Comparison of ENCODE assay signal across 10 cellular contexts in the genomic region with DNA sequence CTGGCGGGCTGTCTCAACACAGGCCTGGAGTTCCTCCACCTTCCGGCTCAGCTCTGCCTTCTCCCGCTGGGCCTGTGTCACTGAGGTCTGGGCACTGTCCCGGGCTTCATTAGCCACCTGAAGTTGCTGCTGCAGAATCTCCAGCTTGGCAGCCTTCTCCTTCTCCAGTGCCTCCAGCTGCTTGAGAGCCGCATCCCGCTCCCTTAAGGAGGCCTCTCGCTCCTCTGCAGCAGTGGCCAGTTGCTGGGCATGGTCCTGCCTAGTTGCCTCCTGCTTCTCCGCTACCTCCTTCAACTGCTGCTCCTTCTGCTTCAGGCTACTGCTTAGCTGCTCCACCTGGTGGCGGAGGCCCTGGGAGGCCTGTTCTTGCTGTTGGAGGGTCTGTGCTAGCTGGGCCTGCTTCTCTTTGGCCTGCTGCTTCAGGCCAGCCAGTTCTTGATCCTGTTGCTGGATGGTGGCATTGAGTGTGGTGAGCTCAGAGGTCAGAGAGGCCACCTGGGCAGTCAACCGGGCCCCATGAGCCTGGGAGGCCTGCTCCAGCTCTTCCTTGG. TPM values are rescaled to one million over a fixed set of nuclear protein-coding genes. Genes with fewer than 3 reads are reported as not detected.
DNase-seq lines count a peak whose midpoint lies in the region; ATAC-seq and TF ChIP-seq lines count a peak whose summit lies in the region.
"Had no signal": no experiment of that assay in that cellular context is flagged by ENCODE, and none has a peak within 500 bp of the region (broad histone marks: within the 10 kb centered on the region; RNA-seq: fewer than 3 reads in every experiment).

No MANE protein-coding gene starts in this region.

- WGBS in IMR-90 (ENCODE audit: extremely low coverage in 2 of 2, insufficient read length in 1 of 2), 2 experiments: 87% methylated on average over 5 of the region's 10 CpGs; no CpG with 5 or more reads in 1 of the 2 experiments

- no peak overlapping the region for H3K14ac ChIP-seq in IMR-90 (replicated peaks; ENCODE audit: low read depth, low read length)

- H2BK15ac ChIP-seq in IMR-90 (ENCODE audit: low read depth, low read length): no peak overlapping the region

- H4K91ac ChIP-seq in IMR-90 (ENCODE audit: insufficient read depth, low read depth, low read length): no peak overlapping the region

- no peak overlapping the region for H3K23ac ChIP-seq in IMR-90 (ENCODE audit: low read depth, low read length)

- H2AK5ac ChIP-seq in IMR-90 (ENCODE audit: low read depth, low read length): no peak overlapping the region

- peak overlapping the region; percentile 13 for H3K4me3 Mint-ChIP-seq in natural killer cell

- H3K27me3 ChIP-seq in IMR-90 (ENCODE audit: control insufficient read depth, insufficient read depth, low read length) (no peaks in the 10 kb centered on the region), brain microvascular endothelial cell (replicated peaks) (no peaks in the 10 kb centered on the region)
- H3K27me3 ChIP-seq: colonic mucosa had no signal

- no peak overlapping the region for H3K27ac ChIP-seq in IMR-90 (ENCODE audit: insufficient read depth, low read length)
- H3K27ac ChIP-seq in brain microvascular endothelial cell: no peak overlapping the region
- H3K27ac ChIP-seq: colonic mucosa had no signal

- BruUV-seq in IMR-90 (replicated peaks; lab: Mats Ljungman, UMichigan): TSS peak; percentile 58

- CTCF ChIA-PET in IMR-90 (lab: Yijun Ruan, JAX): interaction anchor here (0.9 to 1.6 kb wide), 4 partner anchors 9 to 130 kb away, joined by 3 to 4 read pairs (median 3); no protein-coding TSS in a partner anchor

- H3K36me3 Mint-ChIP-seq in natural killer cell: peaks cover 47% of the 10 kb centered on the region

- H2BK5ac ChIP-seq in IMR-90 (ENCODE audit: low read depth, low read length, poor library complexity, severe bottlenecking): no peak overlapping the region

- no peak overlapping the region for H3K9ac ChIP-seq in IMR-90 (ENCODE audit: low read depth, low read length)

- H3K4me2 ChIP-seq in IMR-90 (ENCODE audit: low read depth, low read length): no peak overlapping the region

- peaks cover 25 to 57% of the 10 kb centered on the region in 2 experiments for H3K79me1 ChIP-seq in IMR-90 (ENCODE audit: low read depth in 1 of 2, low read length in 2 of 2)

- H3K27me3 Mint-ChIP-seq in natural killer cell (ENCODE audit: low read depth in 2 of 2): no peaks in the 10 kb centered on the region

- H4K5ac ChIP-seq in IMR-90 (ENCODE audit: low read depth, low read length): no peak overlapping the region

- H4K20me1 ChIP-seq in IMR-90 (ENCODE audit: insufficient read depth, low read length): peaks cover 33% of the 10 kb centered on the region

- H3K56ac ChIP-seq in IMR-90 (ENCODE audit: extremely low read depth, insufficient read depth, low read length): no peak overlapping the region

- H3K18ac ChIP-seq in IMR-90 (ENCODE audit: low read depth, low read length): no peak overlapping the region

- DNase-seq in ELR (ENCODE audit: low read depth) (peak; percentile 48), IMR-90 (peak; percentile 24), brain microvascular endothelial cell (peak; percentile 28), natural killer cell (no peak), NCI-H1436 treated with DMSO at 0.1 percent for 48 hours (lab: John Stamatoyannopoulos, UW) (no peak)
- DNase-seq: colonic mucosa had no signal

- H3K9me3 ChIP-seq in IMR-90 (ENCODE audit: control insufficient read depth, insufficient read depth, low read length): no peaks in the 10 kb centered on the region
- H3K9me3 ChIP-seq: colonic mucosa, HAP-1 had no signal

- no peak overlapping the region for H2BK20ac ChIP-seq in IMR-90 (ENCODE audit: low read depth, low read length)

- H3K27ac Mint-ChIP-seq in natural killer cell: peak overlapping the region; percentile 57 to 72

- no peaks in the 10 kb centered on the region for H3K4me1 ChIP-seq in IMR-90 (ENCODE audit: control insufficient read depth, insufficient read depth, low read length)
- H3K4me1 ChIP-seq: colonic mucosa, HAP-1 had no signal

- H3K9me3 Mint-ChIP-seq in natural killer cell: no peaks in the 10 kb centered on the region

- no peak overlapping the region for H3K4me3 ChIP-seq in IMR-90 (ENCODE audit: insufficient read depth, low read depth, low read length)
- H3K4me3 ChIP-seq in brain microvascular endothelial cell (ENCODE audit: low read depth, low read length): no peak overlapping the region
- H3K4me3 ChIP-seq: colonic mucosa, HAP-1, skin epidermis had no signal

- H2AFZ ChIP-seq in IMR-90 (replicated peaks; ENCODE audit: low read length, poor library complexity): peak overlapping the region; percentile 37

- no peak overlapping the region for H2AK9ac ChIP-seq in IMR-90 (replicated peaks; ENCODE audit: low read depth, low read length, poor library complexity)

- no peak overlapping the region for H3K4ac ChIP-seq in IMR-90 (ENCODE audit: low read depth, low read length)

- intact Hi-C loops in IMR-90 (cut with micrococcal nuclease) (no loop called here), natural killer cell (cut with micrococcal nuclease) (no loop called here)

- H3K4me1 Mint-ChIP-seq in natural killer cell: peaks cover 13 to 18% of the 10 kb centered on the region in 2 donors

- in situ Hi-C loops in IMR-90 (cut with MboI; ENCODE audit: low sequenced_read_pairs) (no loop called here), brain microvascular endothelial cell (cut with HindIII; ENCODE audit: low pct_ligation_motif_present, low sequenced_read_pairs) (no loop called here)

- dilution Hi-C loops in IMR-90 (cut with HindIII; ENCODE audit: low sequenced_read_pairs, unreplicated experiment): no loop called here

- TF ChIP-seq CTCF in IMR-90 (conservative IDR thresholded peaks at IDR 0.05; ENCODE audit: low read depth, low read length) (peak; percentile 32), brain microvascular endothelial cell (IDR thresholded peaks at IDR 0.05; ENCODE audit: low read depth, low read length, missing control alignments) (peak; percentile 74), natural killer cell (IDR thresholded peaks at IDR 0.05) (no peak)

- 0 out of 2 replicates have a peak, but pooled peaks cover 5% of the 10 kb centered on the region for H3K9me1 ChIP-seq in IMR-90 (ENCODE audit: insufficient read depth, low read length)

- peaks cover 96% of the 10 kb centered on the region for H3K36me3 ChIP-seq in IMR-90 (ENCODE audit: control insufficient read depth, insufficient read depth, low read length)
- peaks cover 97% of the 10 kb centered on the region for H3K36me3 ChIP-seq in brain microvascular endothelial cell (replicated peaks)

- no peak overlapping the region for H4K8ac ChIP-seq in IMR-90 (ENCODE audit: low read depth in 2 of 2, low read length in 2 of 2)

- ATAC-seq in IMR-90 (ENCODE audit: low read depth): peak; percentile 61
- ATAC-seq in natural killer cell: no peak
- ATAC-seq in HG03095 (IDR thresholded peaks at IDR 0.05; ENCODE audit: unreplicated experiment): no peak
- no peak for ATAC-seq in HG03460 (IDR thresholded peaks at IDR 0.05; ENCODE audit: unreplicated experiment)

- H2BK120ac ChIP-seq in IMR-90 (ENCODE audit: low read depth, low read length): no peak overlapping the region

- peak; percentile 23; the same call in 1 of the 2 replicates for TF ChIP-seq RAD21 in IMR-90 (IDR thresholded peaks at IDR 0.05; ENCODE audit: low read length)

- no peak for TF ChIP-seq POLR2A in IMR-90 (IDR thresholded peaks at IDR 0.05; ENCODE audit: low read depth, low read length)

- POLR2A ChIA-PET in IMR-90 (lab: Charles Lee; ENCODE audit: unreplicated experiment): no interaction called here

TF ChIP-seq in IMR-90, 13 proteins besides CTCF, POLR2A, EP300 and RAD21:
- peak; percentile 31; the same call in 1 of the 2 replicates for TF ChIP-seq SMC3 (IDR thresholded peaks at IDR 0.05; ENCODE audit: low read depth, low read length)
- no peak for TF ChIP-seq MAFK (IDR thresholded peaks at IDR 0.05; ENCODE audit: low read depth, low read length)

RNA-seq across cellular contexts. Expression of gene IL18BP, which starts 16.9 kb away (rescaled TPM):
- total RNA-seq in IMR-90 (2012; rRNA removed): 0.83 and 0.90 TPM in 2 replicates
- polyA plus RNA-seq in IMR-90 (2012; rRNA removed): 3.2 and 3.7 TPM in 2 replicates
- 0.55 and 0.79 TPM in 2 replicates for polyA plus RNA-seq in IMR-90 (2012; cell fraction: cytosol; rRNA removed)
- polyA plus RNA-seq in IMR-90 (2012; cell fraction: nucleus; rRNA removed; ENCODE audit: low replicate concordance): 41.8 and 42.5 TPM in 2 replicates
- 10 to 100 TPM; 23.1 to 35.5 (median 27.2) TPM for total RNA-seq in natural killer cell

Comparison
In these comparisons a context has a peak if more than half of its experiments do, and no peak if none do; other contexts are left out.
1. DNase-seq: peak in ELR (single experiment), IMR-90 (single experiment) and brain microvascular endothelial cell (single experiment); none in natural killer cell (single experiment) and NCI-H1436 treated with DMSO at 0.1 percent for 48 hours (single experiment).
2. RNA of gene IL18BP, which starts 16.9 kb away (total RNA-seq): 23.1 to 35.5 TPM in natural killer cell; 0.83 to 0.90 TPM in IMR-90; every median in the first group is over 10 times any median in the second.